21 cellular contexts compared by ENCODE assay signal in the genomic region with DNA sequence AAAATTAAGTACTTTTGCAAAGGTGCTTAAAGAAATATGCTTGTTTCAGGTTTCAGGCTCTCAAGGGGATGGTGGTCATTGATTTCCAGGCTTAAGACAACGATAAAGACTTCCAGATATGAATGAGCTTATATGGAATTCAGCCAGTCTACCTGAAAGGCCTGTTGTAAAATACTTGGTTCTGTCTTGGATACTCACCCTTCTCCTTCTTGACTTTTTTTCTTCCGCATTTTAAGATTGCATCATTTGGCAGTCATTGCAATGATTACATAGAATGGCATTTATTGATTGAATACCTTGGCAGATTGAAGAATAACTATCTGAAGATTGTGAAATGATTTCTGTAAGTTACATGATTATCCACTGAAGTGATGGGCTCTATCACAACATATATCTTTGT.
DNase-seq lines count a peak whose midpoint lies in the region; ATAC-seq, FAIRE-seq and TF ChIP-seq lines count a peak whose summit lies in the region.
"Had no signal": no experiment of that assay in that cellular context is flagged by ENCODE, and none has a peak within 500 bp of the region (broad histone marks: within the 10 kb centered on the region; RNA-seq: fewer than 3 reads in every experiment).

No MANE protein-coding gene starts in this region.

- peak; percentile 80 for DNase-seq in MCF 10A (ENCODE audit: unreplicated experiment)
- no peak for DNase-seq in breast epithelium (ENCODE audit: low spot score in 2 of 2)
- peak; percentile 67 for DNase-seq in astrocyte (ENCODE audit: low read depth)
- peak; percentile 89 to 97 for DNase-seq in foreskin keratinocyte
- peak; percentile 13 for DNase-seq in small intestine
- no peak for DNase-seq in heart right ventricle
- no peak for DNase-seq in colonic mucosa
- DNase-seq: 8988T; activated CD4-positive, alpha-beta T cell treated with anti-CD3 and anti-CD28 coated beads for 4 hours; activated naive CD8-positive, alpha-beta T cell treated with anti-CD3 and anti-CD28 coated beads, Interleukin-2, amount 50 U/mL, for 24 hours; activated T-cell treated with anti-CD3 and anti-CD28 coated beads, Interleukin-2, amount 50 U/mL, for 4 hours; cortex of kidney; GF-D8; KBM-7; NCI-H146; spleen; stimulated activated naive CD8-positive, alpha-beta T cell treated with anti-CD3 and anti-CD28 coated beads, Interleukin-15, amount 100 ng/mL, for 72 hours; uterus had no signal

- peak overlapping the region; percentile 3 for H3K4me2 ChIP-seq in astrocyte (ENCODE audit: low read length)

- H3K4me1 Mint-ChIP-seq in MCF 10A (ENCODE audit: insufficient read depth, unreplicated experiment) (peaks cover 48% of the 10 kb centered on the region), astrocyte (ENCODE audit: low read depth, unreplicated experiment) (peaks cover 41% of the 10 kb centered on the region)
- H3K4me1 Mint-ChIP-seq: activated naive CD8-positive, alpha-beta T cell treated with anti-CD3 and anti-CD28 coated beads, Interleukin-2, amount 50 U/mL, for 24 hours; stimulated activated naive CD8-positive, alpha-beta T cell treated with anti-CD3 and anti-CD28 coated beads, Interleukin-15, amount 100 ng/mL, for 72 hours had no signal

- 32 to 66% (median 49%) methylated on average over 2 of the region's 2 CpGs for WGBS in small intestine, 3 donors
- 77 to 83% methylated on average over 2 of the region's 2 CpGs for WGBS in heart right ventricle, 2 donors

- ATAC-seq in foreskin keratinocyte (peak; percentile 31), heart right ventricle (no peak), GM21515 (IDR thresholded peaks at IDR 0.05; ENCODE audit: unreplicated experiment) (no peak)
- ATAC-seq: activated naive CD8-positive, alpha-beta T cell treated with anti-CD3 and anti-CD28 coated beads, Interleukin-2, amount 50 U/mL, for 24 hours; activated T-cell treated with anti-CD3 and anti-CD28 coated beads, Interleukin-2, amount 50 U/mL, for 4 hours; stimulated activated naive CD8-positive, alpha-beta T cell treated with anti-CD3 and anti-CD28 coated beads, Interleukin-15, amount 100 ng/mL, for 72 hours had no signal

- H2AFZ ChIP-seq in astrocyte (ENCODE audit: low read depth, low read length), result no peak overlapping the region
- H2AFZ ChIP-seq: parathyroid adenoma had no signal

- no peaks in the 10 kb centered on the region for H3K36me3 Mint-ChIP-seq in MCF 10A (ENCODE audit: insufficient read depth, unreplicated experiment)
- H3K36me3 Mint-ChIP-seq in astrocyte (ENCODE audit: low read depth, unreplicated experiment), result no peaks in the 10 kb centered on the region

- no TSS peak for BruUV-seq in MCF 10A (replicated peaks; lab: Mats Ljungman, UMichigan)

- H3K27me3 ChIP-seq in breast epithelium, result no peaks in the 10 kb centered on the region
- no peaks in the 10 kb centered on the region for H3K27me3 ChIP-seq in astrocyte (ENCODE audit: insufficient read depth, low read length)
- no peaks in the 10 kb centered on the region for H3K27me3 ChIP-seq in foreskin keratinocyte
- no peaks in the 10 kb centered on the region for H3K27me3 ChIP-seq in small intestine (ENCODE audit: control insufficient read depth in 2 of 2, insufficient read depth in 2 of 2, low read length in 2 of 2)
- H3K27me3 ChIP-seq in heart right ventricle, result no peaks in the 10 kb centered on the region
- H3K27me3 ChIP-seq in colonic mucosa, result no peaks in the 10 kb centered on the region
- H3K27me3 ChIP-seq: spleen, uterus had no signal

- H3K9ac ChIP-seq in astrocyte (ENCODE audit: low read length), result peak overlapping the region; percentile 28
- H3K9ac ChIP-seq in colonic mucosa (ENCODE audit: low read depth in 2 of 2, low read length in 2 of 2), result no peak overlapping the region
- H3K9ac ChIP-seq: parathyroid adenoma had no signal

- CTCF ChIA-PET in MCF 10A (lab: Yijun Ruan, JAX), result interaction anchor here (0.6 to 4.7 kb wide), 3 partner anchors 8 to 690 kb away, joined by 6 to 22 read pairs (median 8); no protein-coding TSS in a partner anchor

- no peak for TF ChIP-seq CTCF in MCF 10A (IDR thresholded peaks at IDR 0.05; ENCODE audit: unreplicated experiment)
- no peak for TF ChIP-seq CTCF in breast epithelium (IDR thresholded peaks at IDR 0.05)
- no peak for TF ChIP-seq CTCF in astrocyte (IDR thresholded peaks at IDR 0.05; ENCODE audit: insufficient read depth, low read depth, low read length)
- TF ChIP-seq CTCF in foreskin keratinocyte (conservative IDR thresholded peaks at IDR 0.05), result no peak
- no peak for TF ChIP-seq CTCF in heart right ventricle (IDR thresholded peaks at IDR 0.05)
- TF ChIP-seq CTCF in colonic mucosa (IDR thresholded peaks at IDR 0.05), result no peak

- H3K4me3 Mint-ChIP-seq in MCF 10A (ENCODE audit: unreplicated experiment), result no peak overlapping the region
- H3K4me3 Mint-ChIP-seq in astrocyte (ENCODE audit: unreplicated experiment), result no peak overlapping the region
- H3K4me3 Mint-ChIP-seq: activated naive CD8-positive, alpha-beta T cell treated with anti-CD3 and anti-CD28 coated beads, Interleukin-2, amount 50 U/mL, for 24 hours; activated T-cell treated with anti-CD3 and anti-CD28 coated beads, Interleukin-2, amount 50 U/mL, for 4 hours; stimulated activated naive CD8-positive, alpha-beta T cell treated with anti-CD3 and anti-CD28 coated beads, Interleukin-15, amount 100 ng/mL, for 72 hours had no signal

- H3K9me3 Mint-ChIP-seq in MCF 10A (ENCODE audit: unreplicated experiment) (peaks cover 8% of the 10 kb centered on the region), astrocyte (ENCODE audit: unreplicated experiment) (peaks cover 6% of the 10 kb centered on the region)

- POLR2A ChIA-PET in MCF 10A (lab: Yijun Ruan, JAX), result interaction anchor here (0.6 to 1.3 kb wide), 6 partner anchors 19 to 693 kb away, joined by 3 to 9 read pairs (median 4); no protein-coding TSS in a partner anchor

- no peaks in the 10 kb centered on the region for H3K27me3 Mint-ChIP-seq in MCF 10A (ENCODE audit: insufficient read depth, unreplicated experiment)
- H3K27me3 Mint-ChIP-seq in astrocyte (ENCODE audit: low read depth, unreplicated experiment), result no peaks in the 10 kb centered on the region
- H3K27me3 Mint-ChIP-seq: activated naive CD8-positive, alpha-beta T cell treated with anti-CD3 and anti-CD28 coated beads, Interleukin-2, amount 50 U/mL, for 24 hours; stimulated activated naive CD8-positive, alpha-beta T cell treated with anti-CD3 and anti-CD28 coated beads, Interleukin-15, amount 100 ng/mL, for 72 hours had no signal

- no peaks in the 10 kb centered on the region for H3K36me3 ChIP-seq in breast epithelium
- H3K36me3 ChIP-seq in astrocyte (ENCODE audit: insufficient read depth, low read length), result no peaks in the 10 kb centered on the region
- H3K36me3 ChIP-seq in small intestine (ENCODE audit: control insufficient read depth in 2 of 2, insufficient read depth in 2 of 2, low read length in 2 of 2), result no peaks in the 10 kb centered on the region
- H3K36me3 ChIP-seq in heart right ventricle, result no peaks in the 10 kb centered on the region
- H3K36me3 ChIP-seq in colonic mucosa, result no peaks in the 10 kb centered on the region
- H3K36me3 ChIP-seq: spleen, uterus had no signal

- H3K4me1 ChIP-seq in breast epithelium, result no peaks in the 10 kb centered on the region
- H3K4me1 ChIP-seq in astrocyte (ENCODE audit: insufficient read depth, low read length), result peaks cover 35% of the 10 kb centered on the region
- peaks cover 38% of the 10 kb centered on the region for H3K4me1 ChIP-seq in foreskin keratinocyte
- H3K4me1 ChIP-seq in small intestine (ENCODE audit: control insufficient read depth in 2 of 2, insufficient read depth in 1 of 2, low read depth in 1 of 2, low read length in 1 of 2), result no peaks in the 10 kb centered on the region
- peaks cover 0 to 46% (median 17%) of the 10 kb centered on the region in 9 donors for H3K4me1 ChIP-seq in heart right ventricle
- H3K4me1 ChIP-seq in colonic mucosa, result no peaks in the 10 kb centered on the region
- H3K4me1 ChIP-seq: parathyroid adenoma, uterus had no signal

- H3K27ac ChIP-seq in breast epithelium, result no peak overlapping the region
- H3K27ac ChIP-seq in astrocyte (ENCODE audit: low read depth, low read length), result peak overlapping the region; percentile 78
- peak overlapping the region; percentile 92 for H3K27ac ChIP-seq in foreskin keratinocyte
- H3K27ac ChIP-seq in small intestine (ENCODE audit: low read depth in 1 of 2, low read length in 1 of 2), result no peak overlapping the region
- H3K27ac ChIP-seq in heart right ventricle, result no peak overlapping the region
- H3K27ac ChIP-seq in colonic mucosa, result no peak overlapping the region
- H3K27ac ChIP-seq: parathyroid adenoma, spleen, uterus had no signal

- H3K4me3 ChIP-seq in breast epithelium, result no peak overlapping the region
- H3K4me3 ChIP-seq in astrocyte (ENCODE audit: insufficient read depth, low read depth, low read length), result no peak overlapping the region
- H3K4me3 ChIP-seq in small intestine (ENCODE audit: low read depth in 1 of 2, low read length in 2 of 2), result no peak overlapping the region
- H3K4me3 ChIP-seq in heart right ventricle, result no peak overlapping the region
- H3K4me3 ChIP-seq in colonic mucosa, result no peak overlapping the region
- H3K4me3 ChIP-seq: spleen, uterus had no signal

- no peaks in the 10 kb centered on the region for H4K20me1 ChIP-seq in astrocyte (ENCODE audit: insufficient read depth, low read length)

- TF ChIP-seq POLR2A in breast epithelium (IDR thresholded peaks at IDR 0.05), result no peak

- intact Hi-C loops in MCF 10A (cut with micrococcal nuclease) (loop anchor here (5.0 to 10.0 kb wide), 3 partner anchors 106 to 172 kb away; no protein-coding TSS in a partner anchor), breast epithelium (cut with DNase I; ENCODE audit: low total_unique reads) (loop anchor here (10.0 kb wide), 1 partner anchor 532 kb away; no protein-coding TSS in a partner anchor), heart right ventricle (cut with DNase I) (loop anchor here in 4 of 10 donors (10.0 kb wide), 2 partner anchors 688 to 698 kb away; a partner anchor contains a TSS), colonic mucosa (cut with DNase I) (loop anchor here (10.0 kb wide), 1 partner anchor 698 kb away; a partner anchor contains a TSS)

- FAIRE-seq in astrocyte (lab: Jason Lieb, UNC) (peak; percentile 67), small intestine (lab: Jason Lieb, UNC) (no peak)
- FAIRE-seq: frontal cortex had no signal

- H3K9me3 ChIP-seq in breast epithelium, result no peaks in the 10 kb centered on the region
- no peaks in the 10 kb centered on the region for H3K9me3 ChIP-seq in astrocyte (ENCODE audit: insufficient read depth, low read depth, low read length)
- H3K9me3 ChIP-seq in small intestine (ENCODE audit: control insufficient read depth, low read depth), result no peaks in the 10 kb centered on the region
- H3K9me3 ChIP-seq in heart right ventricle, result no peaks in the 10 kb centered on the region
- no peaks in the 10 kb centered on the region for H3K9me3 ChIP-seq in colonic mucosa
- H3K9me3 ChIP-seq: spleen, uterus had no signal

- H3K79me2 ChIP-seq in astrocyte (ENCODE audit: insufficient read depth, low read length), result no peaks in the 10 kb centered on the region
- H3K79me2 ChIP-seq: parathyroid adenoma had no signal

- peak overlapping the region; percentile 57 for H3K27ac Mint-ChIP-seq in MCF 10A (ENCODE audit: low read depth, unreplicated experiment)
- H3K27ac Mint-ChIP-seq in astrocyte (ENCODE audit: unreplicated experiment), result peak overlapping the region; percentile 95
- H3K27ac Mint-ChIP-seq: activated naive CD8-positive, alpha-beta T cell treated with anti-CD3 and anti-CD28 coated beads, Interleukin-2, amount 50 U/mL, for 24 hours; stimulated activated naive CD8-positive, alpha-beta T cell treated with anti-CD3 and anti-CD28 coated beads, Interleukin-15, amount 100 ng/mL, for 72 hours had no signal

Comparison
In these comparisons a context has a peak if more than half of its experiments do, and no peak if none do; other contexts are left out.
1. DNase-seq: peak in MCF 10A (single experiment), astrocyte (single experiment), foreskin keratinocyte (2 of 2) and small intestine (single experiment); none in breast epithelium (0 of 2), heart right ventricle (0 of 2) and colonic mucosa (single experiment).
2. H3K27ac ChIP-seq: peak in astrocyte (single experiment) and foreskin keratinocyte (single experiment); none in breast epithelium (0 of 2), small intestine (0 of 2), heart right ventricle (0 of 10) and colonic mucosa (single experiment).